Comparison of ENCODE assay signal across 17 cellular contexts in the genomic region with DNA sequence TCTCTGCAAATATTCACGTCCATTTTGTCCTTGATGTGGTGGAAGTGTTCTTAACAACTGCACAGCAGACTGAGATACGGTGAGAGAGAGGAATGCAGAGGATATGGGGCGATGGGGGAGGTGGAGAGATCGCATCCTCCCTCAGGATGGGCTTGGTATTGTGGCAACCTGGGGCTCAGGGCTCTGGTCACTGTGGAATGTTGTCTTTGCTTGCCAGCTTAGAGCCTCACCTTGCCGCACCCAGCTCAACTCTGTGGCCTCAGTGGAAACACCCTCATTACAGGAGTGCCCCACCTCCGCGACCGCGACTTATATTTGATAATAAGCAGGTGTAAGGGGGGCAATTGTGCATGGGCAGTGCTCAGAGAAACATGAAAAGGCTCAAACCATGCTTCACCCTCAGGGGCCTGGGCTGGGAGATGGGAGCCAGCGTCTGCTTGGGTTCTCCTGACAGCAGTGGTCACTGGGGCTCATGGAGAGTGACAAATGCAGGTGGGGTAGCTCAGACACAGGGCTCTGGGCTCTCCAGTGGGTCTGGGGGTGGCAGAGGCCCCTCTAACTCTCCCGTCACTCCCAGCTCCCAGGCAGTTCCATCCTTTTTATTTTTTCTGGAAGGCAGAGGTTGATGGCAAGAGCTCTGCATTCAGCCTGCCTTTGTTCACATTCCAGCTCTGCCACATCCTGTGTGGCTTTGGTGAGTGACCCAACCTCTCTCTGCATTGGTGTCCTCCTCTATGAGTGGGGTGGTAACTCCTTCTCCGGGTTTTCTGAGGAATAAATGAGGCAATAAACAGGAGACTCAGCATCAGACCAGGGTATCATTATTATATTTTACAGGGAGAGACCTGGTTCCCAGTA. TPM values are rescaled to one million over a fixed set of nuclear protein-coding genes. Genes with fewer than 3 reads are reported as not detected.
A peak's percentile ranks its signal among the peaks of the same experiment; 100 is the strongest.
DNase-seq lines count a peak whose midpoint lies in the region; ATAC-seq and TF ChIP-seq lines count a peak whose summit lies in the region.
"Had no signal": no experiment of that assay in that cellular context is flagged by ENCODE, and none has a peak within 500 bp of the region (broad histone marks: within the 10 kb centered on the region; RNA-seq: fewer than 3 reads in every experiment).

No MANE protein-coding gene starts in this region.

- H3K79me2 ChIP-seq in GM23338 (replicated peaks; ENCODE audit: insufficient read depth), result no peaks in the 10 kb centered on the region

- H2AK5ac ChIP-seq in neuronal stem cell (ENCODE audit: low read depth, low read length), result peak overlapping the region; percentile 41

- H3K27ac Mint-ChIP-seq in GM23338, result no peak overlapping the region
- H3K27ac Mint-ChIP-seq in WTC11, result no peak overlapping the region
- H3K27ac Mint-ChIP-seq: CD4-positive, alpha-beta memory T cell had no signal

- no peak overlapping the region for H3K14ac ChIP-seq in neuronal stem cell (ENCODE audit: low read length)

- POLR2A ChIA-PET in WTC11 (lab: Charles Lee), result no interaction called here

- H3K36me3 ChIP-seq in GM23338 (ENCODE audit: insufficient read depth) (no peaks in the 10 kb centered on the region), neuronal stem cell (replicated peaks in 1 of 2; ENCODE audit: control insufficient read depth in 2 of 2, insufficient read depth in 2 of 2, low read length in 2 of 2) (no peaks in the 10 kb centered on the region)
- H3K36me3 ChIP-seq: BE2C had no signal

- H3K79me1 ChIP-seq in neuronal stem cell (ENCODE audit: low read depth, low read length), result no peaks in the 10 kb centered on the region

- CTCF ChIA-PET in WTC11 (lab: Charles Lee), result no interaction called here

- no peaks in the 10 kb centered on the region for H3F3A ChIP-seq in GM23338 (replicated peaks; ENCODE audit: low read depth)

- H3K4me2 ChIP-seq in GM23338, result no peak overlapping the region
- no peak overlapping the region for H3K4me2 ChIP-seq in neuronal stem cell (ENCODE audit: insufficient read depth, low read length, poor library complexity, severe bottlenecking)

- H2AFZ ChIP-seq in GM23338 (no peak overlapping the region), neuronal stem cell (ENCODE audit: low read length) (no peak overlapping the region)

- peak; percentile 64 for DNase-seq in AG20443 (ENCODE audit: low spot score)
- DNase-seq in GM23338 (ENCODE audit: low spot score), result no peak
- no peak for DNase-seq in WTC11 (ENCODE audit: low spot score)
- no peak for DNase-seq in neuronal stem cell (ENCODE audit: low spot score)
- DNase-seq in stimulated activated CD4-positive, alpha-beta T cell treated with anti-CD3 and anti-CD28 coated beads, Interleukin-2, amount 100 ng/mL, for 48 hours, result no peak
- DNase-seq: BE2C; CD4-positive, alpha-beta memory T cell; DMS79 treated with DMSO at 0.1 percent for 48 hours; MM.1S; NCI-H1105; NCI-H187; NCI-H446 had no signal

- H2BK12ac ChIP-seq in neuronal stem cell (ENCODE audit: low read length), result no peak overlapping the region

- no peak overlapping the region for H2BK5ac ChIP-seq in neuronal stem cell (ENCODE audit: low read length)

- no peak overlapping the region for H3K4me3 ChIP-seq in GM23338
- H3K4me3 ChIP-seq in neuronal stem cell (ENCODE audit: low read length in 2 of 2), result no peak overlapping the region
- H3K4me3 ChIP-seq: SK-N-MC had no signal

- no peaks in the 10 kb centered on the region for H3K9me2 ChIP-seq in GM23338 (ENCODE audit: insufficient read depth)

- H3K9me3 ChIP-seq in neuronal stem cell (replicated peaks in 1 of 2; ENCODE audit: control insufficient read depth in 2 of 2, insufficient read depth in 1 of 2, low read depth in 1 of 2, low read length in 2 of 2), result no peaks in the 10 kb centered on the region
- H3K9me3 ChIP-seq: BE2C had no signal

- peak overlapping the region; percentile 68 for H3K18ac ChIP-seq in neuronal stem cell (ENCODE audit: low read length)

- H3K9me3 Mint-ChIP-seq in GM23338 (no peaks in the 10 kb centered on the region), WTC11 (no peaks in the 10 kb centered on the region)

- H4K91ac ChIP-seq in neuronal stem cell (ENCODE audit: low read depth, low read length, poor library complexity), result no peak overlapping the region

- no peak overlapping the region for H3K4me3 Mint-ChIP-seq in GM23338
- H3K4me3 Mint-ChIP-seq in WTC11, result no peak overlapping the region
- H3K4me3 Mint-ChIP-seq: CD4-positive, alpha-beta memory T cell had no signal

- H3K4me1 Mint-ChIP-seq in GM23338, result peaks cover 9% of the 10 kb centered on the region
- peaks cover 11% of the 10 kb centered on the region for H3K4me1 Mint-ChIP-seq in WTC11

- peak; percentile 42 for ATAC-seq in GM23338
- peak; percentile 38 for ATAC-seq in WTC11
- ATAC-seq in HG03342 (IDR thresholded peaks at IDR 0.05; ENCODE audit: unreplicated experiment), result no peak
- ATAC-seq in HG02973 (IDR thresholded peaks at IDR 0.05; ENCODE audit: unreplicated experiment), result no peak
- ATAC-seq: HCT116, Right ventricle myocardium inferior had no signal

- H3K23ac ChIP-seq in neuronal stem cell (ENCODE audit: low read depth, low read length, poor library complexity), result no peak overlapping the region

- TF ChIP-seq CTCF in GM23338 (conservative IDR thresholded peaks at IDR 0.05; ENCODE audit: low read depth in 2 of 2) (no peak), WTC11 (IDR thresholded peaks at IDR 0.05) (no peak)

- H2BK15ac ChIP-seq in neuronal stem cell (ENCODE audit: low read length), result no peak overlapping the region

- WGBS in neuronal stem cell (ENCODE audit: extremely low coverage in 2 of 2, insufficient read length in 2 of 2, insufficient replicate concordance in 1 of 2), 2 donors, result no CpG with 5 or more reads among the region's 12 CpGs

- H3K27ac ChIP-seq in GM23338 (ENCODE audit: low read depth) (no peak overlapping the region), neuronal stem cell (replicated peaks; ENCODE audit: low read length) (no peak overlapping the region)
- H3K27ac ChIP-seq: SK-N-MC had no signal

- no peak overlapping the region for H3K4ac ChIP-seq in neuronal stem cell (ENCODE audit: low read length)

- H3K4me1 ChIP-seq in GM23338 (ENCODE audit: insufficient read depth) (no peaks in the 10 kb centered on the region), neuronal stem cell (ENCODE audit: control insufficient read depth in 2 of 2, insufficient read depth in 1 of 2, low read depth in 1 of 2, low read length in 2 of 2) (peaks cover 3 to 23% of the 10 kb centered on the region in 2 donors)

- H3K9ac ChIP-seq in neuronal stem cell (ENCODE audit: low read depth, low read length, poor library complexity), result no peak overlapping the region

- no peak overlapping the region for H2BK120ac ChIP-seq in neuronal stem cell (ENCODE audit: low read depth, low read length)

- no peaks in the 10 kb centered on the region for H4K20me1 ChIP-seq in GM23338 (replicated peaks; ENCODE audit: insufficient read depth)

- no peaks in the 10 kb centered on the region; the same call in 1 of the 2 replicates for H3K27me3 ChIP-seq in GM23338 (ENCODE audit: insufficient read depth)
- H3K27me3 ChIP-seq in neuronal stem cell (ENCODE audit: control insufficient read depth in 3 of 3, insufficient read depth in 3 of 3, low read depth in 1 of 3, low read length in 3 of 3), result peaks cover 0 to 18% (median 0%) of the 10 kb centered on the region in 3 experiments
- H3K27me3 ChIP-seq: BE2C had no signal

- H4K8ac ChIP-seq in neuronal stem cell (ENCODE audit: low read depth, low read length), result no peak overlapping the region

- peaks cover 8% of the 10 kb centered on the region for H3K27me3 Mint-ChIP-seq in GM23338 (ENCODE audit: insufficient read depth, low read depth, poor library complexity)
- H3K27me3 Mint-ChIP-seq in WTC11 (ENCODE audit: low read depth), result peaks cover 24% of the 10 kb centered on the region

- H3K36me3 Mint-ChIP-seq in GM23338 (ENCODE audit: low read depth) (no peaks in the 10 kb centered on the region), WTC11 (no peaks in the 10 kb centered on the region)
- H3K36me3 Mint-ChIP-seq: CD4-positive, alpha-beta memory T cell had no signal

TF ChIP-seq in WTC11, 78 proteins besides CTCF, POLR2A, EP300 and RAD21 (continues in another document):
- TF ChIP-seq NFYB (CRISPR knock-in tag; conservative IDR thresholded peaks at IDR 0.05; ENCODE audit: low read depth) (no peak), JAZF1 (CRISPR knock-in tag; IDR thresholded peaks at IDR 0.05) (no peak), USF2 (CRISPR knock-in tag; IDR thresholded peaks at IDR 0.05) (no peak), ZNF219 (CRISPR knock-in tag; IDR thresholded peaks at IDR 0.05; ENCODE audit: borderline replicate concordance) (no peak), ZNF425 (CRISPR knock-in tag; conservative IDR thresholded peaks at IDR 0.05) (no peak), ZNF423 (CRISPR knock-in tag; IDR thresholded peaks at IDR 0.05) (no peak)

RNA-seq across cellular contexts. Expression of gene EMX2, which starts 43.1 kb away (rescaled TPM):
- total RNA-seq in GM23338 (2014; rRNA removed; shearing (Covaris generic)), result not detected in 2 replicates
- polyA plus RNA-seq in GM23338 (2016; fragmentation: Nextera tagmentation; extraction: Ambion mirVana), result not detected in 2 replicates
- total RNA-seq in WTC11 (2021), result not detected in 3 replicates
- 14.9 TPM for polyA plus RNA-seq in neuronal stem cell (2013, experiment 1 of 2)
- polyA plus RNA-seq in neuronal stem cell (2013, experiment 2 of 2), result 14.7 TPM
- total RNA-seq: CD4-positive, alpha-beta memory T cell; Right ventricle myocardium inferior had no signal
- polyA plus RNA-seq: CD4-positive, alpha-beta memory T cell had no signal

Comparison
In these comparisons a context has a peak if more than half of its experiments do, and no peak if none do; other contexts are left out.
1. ATAC-seq: peak in GM23338 (single experiment) and WTC11 (single experiment); none in HG03342 (single experiment) and HG02973 (single experiment).